Comparison of ENCODE assay signal across 9 cellular contexts in genomic region chr4:153450545-153450917, GRCh38. TPM values are rescaled to one million over a fixed set of nuclear protein-coding genes. Genes with fewer than 3 reads are reported as not detected.
DNase-seq lines count a peak whose midpoint lies in the region; ATAC-seq lines count a peak whose summit lies in the region.
"Had no signal": no experiment of that assay in that cellular context is flagged by ENCODE, and none has a peak within 500 bp of the region (broad histone marks: within the 10 kb centered on the region; RNA-seq: fewer than 3 reads in every experiment).

No MANE protein-coding gene starts in this region.

- H3K27ac ChIP-seq in CD4-positive, CD25-positive, alpha-beta regulatory T cell (ENCODE audit: insufficient read depth, low read length, poor library complexity, severe bottlenecking), result peak overlapping the region; percentile 63
- H3K27ac ChIP-seq: C4-2B had no signal

- H3K4me1 Mint-ChIP-seq in CD4-positive, CD25-positive, alpha-beta regulatory T cell, result peaks cover 8 to 35% (median 18%) of the 10 kb centered on the region in 4 donors
- peaks cover 22% of the 10 kb centered on the region for H3K4me1 Mint-ChIP-seq in T-helper 1 cell treated with Interleukin-12 subunit alpha and Interleukin-12 subunit beta and Interleukin-4 antibody, amounts not matched to agents 30 μg/mL and 1 μg/mL, for 36 hours (ENCODE audit: low read depth)
- peaks cover 17 to 19% of the 10 kb centered on the region in 2 donors for H3K4me1 Mint-ChIP-seq in immature natural killer cell

- peaks cover 0 to 1% (median 0%) of the 10 kb centered on the region in 7 donors for H3K9me3 Mint-ChIP-seq in CD4-positive, CD25-positive, alpha-beta regulatory T cell
- H3K9me3 Mint-ChIP-seq in T-helper 1 cell treated with Interleukin-12 subunit alpha and Interleukin-12 subunit beta and Interleukin-4 antibody, amounts not matched to agents 30 μg/mL and 1 μg/mL, for 36 hours, result no peaks in the 10 kb centered on the region
- no peaks in the 10 kb centered on the region for H3K9me3 Mint-ChIP-seq in immature natural killer cell

- no peaks in the 10 kb centered on the region for H3K36me3 ChIP-seq in CD4-positive, CD25-positive, alpha-beta regulatory T cell (ENCODE audit: control insufficient read depth, insufficient read depth, low read length)

- peaks cover 14% of the 10 kb centered on the region for H3K4me1 ChIP-seq in CD4-positive, CD25-positive, alpha-beta regulatory T cell (ENCODE audit: control insufficient read depth, insufficient read depth, low read length, poor library complexity, severe bottlenecking)

- H3K27me3 ChIP-seq in CD4-positive, CD25-positive, alpha-beta regulatory T cell (ENCODE audit: control insufficient read depth, insufficient read depth, low read length), result no peaks in the 10 kb centered on the region

- no peaks in the 10 kb centered on the region for H3K27me3 Mint-ChIP-seq in CD4-positive, CD25-positive, alpha-beta regulatory T cell
- no peaks in the 10 kb centered on the region for H3K27me3 Mint-ChIP-seq in T-helper 1 cell treated with Interleukin-12 subunit alpha and Interleukin-12 subunit beta and Interleukin-4 antibody, amounts not matched to agents 30 μg/mL and 1 μg/mL, for 36 hours (ENCODE audit: low read depth)
- peaks cover 0 to 2% (median 0%) of the 10 kb centered on the region in 3 donors for H3K27me3 Mint-ChIP-seq in immature natural killer cell (ENCODE audit: low read depth in 3 of 3)

- no peaks in the 10 kb centered on the region for H3K9me3 ChIP-seq in CD4-positive, CD25-positive, alpha-beta regulatory T cell (ENCODE audit: control insufficient read depth in 2 of 2, low read length in 2 of 2)

- peak overlapping the region; percentile 78 to 95 (median 88) for H3K27ac Mint-ChIP-seq in CD4-positive, CD25-positive, alpha-beta regulatory T cell
- H3K27ac Mint-ChIP-seq in T-helper 1 cell treated with Interleukin-12 subunit alpha and Interleukin-12 subunit beta and Interleukin-4 antibody, amounts not matched to agents 30 μg/mL and 1 μg/mL, for 36 hours, result peak overlapping the region; percentile 76
- peak overlapping the region; percentile 43 to 92 (median 64) for H3K27ac Mint-ChIP-seq in immature natural killer cell

- no peaks in the 10 kb centered on the region for H3K36me3 Mint-ChIP-seq in CD4-positive, CD25-positive, alpha-beta regulatory T cell
- no peaks in the 10 kb centered on the region for H3K36me3 Mint-ChIP-seq in T-helper 1 cell treated with Interleukin-12 subunit alpha and Interleukin-12 subunit beta and Interleukin-4 antibody, amounts not matched to agents 30 μg/mL and 1 μg/mL, for 36 hours (ENCODE audit: low read depth)
- no peaks in the 10 kb centered on the region for H3K36me3 Mint-ChIP-seq in immature natural killer cell

- H3K4me3 ChIP-seq in CD4-positive, CD25-positive, alpha-beta regulatory T cell (ENCODE audit: low read depth, low read length), result peak overlapping the region; percentile 49

- ATAC-seq in CD4-positive, CD25-positive, alpha-beta regulatory T cell (ENCODE audit: low read depth in 2 of 2), result peak; percentile 59 to 62
- ATAC-seq in GM19452 (IDR thresholded peaks at IDR 0.05; ENCODE audit: unreplicated experiment) (peak; percentile 56), HG03108 (IDR thresholded peaks at IDR 0.05; ENCODE audit: unreplicated experiment) (no peak)

- DNase-seq in CD4-positive, CD25-positive, alpha-beta regulatory T cell, result peak in 1 of 3 donors; percentile 60
- DNase-seq in immature natural killer cell (no peak), NCI-H2029 treated with DMSO at 0.1 percent for 48 hours (lab: John Stamatoyannopoulos, UW) (no peak), nucleus accumbens (lab: John Stamatoyannopoulos, UW) (no peak), NCI-H1694 (lab: John Stamatoyannopoulos, UW) (no peak)

- peak overlapping the region in 3 of 4 donors; percentile 27 to 83 (median 66) for H3K4me3 Mint-ChIP-seq in CD4-positive, CD25-positive, alpha-beta regulatory T cell
- H3K4me3 Mint-ChIP-seq in T-helper 1 cell treated with Interleukin-12 subunit alpha and Interleukin-12 subunit beta and Interleukin-4 antibody, amounts not matched to agents 30 μg/mL and 1 μg/mL, for 36 hours, result peak overlapping the region; percentile 70
- H3K4me3 Mint-ChIP-seq in immature natural killer cell, result peak overlapping the region; percentile 3 to 72 (median 43)

RNA-seq across cellular contexts. Expression of gene TMEM131L, which starts 15.6 kb away (rescaled TPM):
- total RNA-seq in CD4-positive, CD25-positive, alpha-beta regulatory T cell, result 86.4 TPM
- 10 to 100 TPM; 35.5 to 48.4 (median 40.1) TPM for polyA plus RNA-seq in CD4-positive, CD25-positive, alpha-beta regulatory T cell
- 10 to 100 TPM in 2 of 3 donors, 1 to 10 TPM in 1; 9.3 to 32.4 (median 20.6) TPM for polyA plus RNA-seq in immature natural killer cell
